Comparison of ENCODE assay signal across 1 cellular context in the genomic region with DNA sequence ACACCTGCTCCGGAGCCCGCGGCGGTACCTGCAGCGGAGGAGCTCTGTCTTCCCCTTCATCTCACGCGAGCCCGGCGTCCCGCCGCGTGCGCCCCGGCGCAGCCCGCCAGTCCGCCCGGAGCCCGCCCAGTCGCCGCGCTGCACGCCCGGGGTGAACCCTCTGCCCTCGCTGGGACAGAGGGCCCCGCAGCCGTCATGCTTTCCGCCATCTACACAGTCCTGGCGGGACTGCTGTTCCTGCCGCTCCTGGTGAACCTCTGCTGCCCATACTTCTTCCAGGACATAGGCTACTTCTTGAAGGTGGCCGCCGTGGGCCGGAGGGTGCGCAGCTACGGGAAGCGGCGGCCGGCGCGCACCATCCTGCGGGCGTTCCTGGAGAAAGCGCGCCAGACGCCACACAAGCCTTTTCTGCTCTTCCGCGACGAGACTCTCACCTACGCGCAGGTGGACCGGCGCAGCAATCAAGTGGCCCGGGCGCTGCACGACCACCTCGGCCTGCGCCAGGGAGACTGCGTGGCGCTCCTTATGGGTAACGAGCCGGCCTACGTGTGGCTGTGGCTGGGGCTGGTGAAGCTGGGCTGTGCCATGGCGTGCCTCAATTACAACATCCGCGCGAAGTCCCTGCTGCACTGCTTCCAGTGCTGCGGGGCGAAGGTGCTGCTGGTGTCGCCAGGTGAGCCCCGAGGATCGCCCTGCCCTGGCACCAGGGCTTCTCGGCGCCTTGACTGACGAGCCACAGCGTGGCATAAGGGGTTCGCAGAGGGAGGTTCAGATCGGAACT.
TF ChIP-seq lines count a peak whose summit lies in the region.

No MANE protein-coding gene starts in this region.

TF ChIP-seq in HepG2, 621 proteins besides CTCF, POLR2A, EP300 and RAD21 (continued from another document and continues in another):
- TF ChIP-seq TERF1 (CRISPR knock-in tag; IDR thresholded peaks at IDR 0.05): no peak
- TF ChIP-seq ATRX (CRISPR knock-in tag; IDR thresholded peaks at IDR 0.05; ENCODE audit: borderline replicate concordance): no peak
- TF ChIP-seq, protein P1, sequence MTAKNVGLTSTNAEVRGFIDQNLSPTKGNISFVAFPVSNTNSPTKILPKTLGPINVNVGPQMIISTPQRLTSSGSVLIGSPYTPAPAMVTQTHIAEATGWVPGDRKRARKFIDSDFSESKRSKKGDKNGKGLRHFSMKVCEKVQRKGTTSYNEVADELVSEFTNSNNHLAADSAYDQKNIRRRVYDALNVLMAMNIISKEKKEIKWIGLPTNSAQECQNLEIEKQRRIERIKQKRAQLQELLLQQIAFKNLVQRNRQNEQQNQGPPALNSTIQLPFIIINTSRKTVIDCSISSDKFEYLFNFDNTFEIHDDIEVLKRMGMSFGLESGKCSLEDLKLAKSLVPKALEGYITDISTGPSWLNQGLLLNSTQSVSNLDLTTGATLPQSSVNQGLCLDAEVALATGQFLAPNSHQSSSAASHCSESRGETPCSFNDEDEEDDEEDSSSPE (CRISPR knock-in tag; IDR thresholded peaks at IDR 0.05): peak; percentile 14; the same call in 1 of the 2 replicates
- TF ChIP-seq RBM22 (optimal IDR thresholded peaks at IDR 0.05; ENCODE audit: low read length): no peak
- TF ChIP-seq NR3C1 (CRISPR knock-in tag; IDR thresholded peaks at IDR 0.05): no peak
- no peak for TF ChIP-seq WIZ (CRISPR knock-in tag; IDR thresholded peaks at IDR 0.05)
- TF ChIP-seq ZNF274 (CRISPR knock-in tag; IDR thresholded peaks at IDR 0.05): peak; percentile 27; the same call in 1 of the 2 replicates
- TF ChIP-seq ZMYM4 (CRISPR knock-in tag; IDR thresholded peaks at IDR 0.05): no peak
- no peak for TF ChIP-seq TBP (CRISPR knock-in tag; IDR thresholded peaks at IDR 0.05)
- TF ChIP-seq MIER3 (CRISPR knock-in tag; IDR thresholded peaks at IDR 0.05; ENCODE audit: borderline replicate concordance): no peak
- no peak for TF ChIP-seq ZKSCAN8 (CRISPR knock-in tag; IDR thresholded peaks at IDR 0.05; ENCODE audit: borderline replicate concordance)
- 0 out of 2 replicates have a peak, but pooled peaks have one; percentile 19 for TF ChIP-seq ZNF691 (CRISPR knock-in tag; IDR thresholded peaks at IDR 0.05; ENCODE audit: borderline replicate concordance, low read depth)
- TF ChIP-seq ZNF232 (CRISPR knock-in tag; IDR thresholded peaks at IDR 0.05; ENCODE audit: borderline replicate concordance): 0 out of 2 replicates have a peak, but pooled peaks have one; percentile 60
- TF ChIP-seq SKI (IDR thresholded peaks at IDR 0.05; ENCODE audit: partially characterized antibody): peak; percentile 40
- TF ChIP-seq ELF3 (CRISPR knock-in tag; IDR thresholded peaks at IDR 0.05): 0 out of 2 replicates have a peak, but pooled peaks have one; percentile 11
- TF ChIP-seq, protein P2, sequence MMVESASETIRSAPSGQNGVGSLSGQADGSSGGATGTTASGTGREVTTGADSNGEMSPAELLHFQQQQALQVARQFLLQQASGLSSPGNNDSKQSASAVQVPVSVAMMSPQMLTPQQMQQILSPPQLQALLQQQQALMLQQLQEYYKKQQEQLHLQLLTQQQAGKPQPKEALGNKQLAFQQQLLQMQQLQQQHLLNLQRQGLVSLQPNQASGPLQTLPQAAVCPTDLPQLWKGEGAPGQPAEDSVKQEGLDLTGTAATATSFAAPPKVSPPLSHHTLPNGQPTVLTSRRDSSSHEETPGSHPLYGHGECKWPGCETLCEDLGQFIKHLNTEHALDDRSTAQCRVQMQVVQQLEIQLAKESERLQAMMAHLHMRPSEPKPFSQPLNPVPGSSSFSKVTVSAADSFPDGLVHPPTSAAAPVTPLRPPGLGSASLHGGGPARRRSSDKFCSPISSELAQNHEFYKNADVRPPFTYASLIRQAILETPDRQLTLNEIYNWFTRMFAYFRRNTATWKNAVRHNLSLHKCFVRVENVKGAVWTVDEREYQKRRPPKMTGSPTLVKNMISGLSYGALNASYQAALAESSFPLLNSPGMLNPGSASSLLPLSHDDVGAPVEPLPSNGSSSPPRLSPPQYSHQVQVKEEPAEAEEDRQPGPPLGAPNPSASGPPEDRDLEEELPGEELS (CRISPR knock-in tag; IDR thresholded peaks at IDR 0.05): no peak
- TF ChIP-seq ZZZ3 (CRISPR knock-in tag; IDR thresholded peaks at IDR 0.05; ENCODE audit: borderline replicate concordance): no peak
- TF ChIP-seq GFI1 (CRISPR knock-in tag; IDR thresholded peaks at IDR 0.05; ENCODE audit: borderline replicate concordance): no peak; the same call in 1 of the 2 replicates
- peak; percentile 73; the same call in 1 of the 2 replicates for TF ChIP-seq ZNF343 (CRISPR knock-in tag; IDR thresholded peaks at IDR 0.05)
- TF ChIP-seq MAF1 (CRISPR knock-in tag; IDR thresholded peaks at IDR 0.05; ENCODE audit: borderline replicate concordance): no peak
- no peak for TF ChIP-seq ATM (IDR thresholded peaks at IDR 0.05; ENCODE audit: borderline replicate concordance)
- TF ChIP-seq POLR2AphosphoS5 (IDR thresholded peaks at IDR 0.05; ENCODE audit: low read depth, low read length): no peak
- 0 out of 2 replicates have a peak, but pooled peaks have one; percentile 35 for TF ChIP-seq HOXA7 (CRISPR knock-in tag; IDR thresholded peaks at IDR 0.05)
- no peak for TF ChIP-seq ZNF678 (CRISPR knock-in tag; IDR thresholded peaks at IDR 0.05)
- TF ChIP-seq PHB2 (IDR thresholded peaks at IDR 0.05; ENCODE audit: partially characterized antibody): no peak
- no peak for TF ChIP-seq ZNF143 (CRISPR knock-in tag; IDR thresholded peaks at IDR 0.05)
- TF ChIP-seq NR2F1 (CRISPR knock-in tag; IDR thresholded peaks at IDR 0.05): no peak
- TF ChIP-seq, protein P3, sequence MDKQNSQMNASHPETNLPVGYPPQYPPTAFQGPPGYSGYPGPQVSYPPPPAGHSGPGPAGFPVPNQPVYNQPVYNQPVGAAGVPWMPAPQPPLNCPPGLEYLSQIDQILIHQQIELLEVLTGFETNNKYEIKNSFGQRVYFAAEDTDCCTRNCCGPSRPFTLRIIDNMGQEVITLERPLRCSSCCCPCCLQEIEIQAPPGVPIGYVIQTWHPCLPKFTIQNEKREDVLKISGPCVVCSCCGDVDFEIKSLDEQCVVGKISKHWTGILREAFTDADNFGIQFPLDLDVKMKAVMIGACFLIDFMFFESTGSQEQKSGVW (CRISPR knock-in tag; IDR thresholded peaks at IDR 0.05; ENCODE audit: borderline replicate concordance): no peak
- no peak for TF ChIP-seq ARNT (IDR thresholded peaks at IDR 0.05)
- no peak for TF ChIP-seq ZNF503 (CRISPR knock-in tag; IDR thresholded peaks at IDR 0.05)
- peak; percentile 71 for TF ChIP-seq ZNF563 (CRISPR knock-in tag; IDR thresholded peaks at IDR 0.05)
- TF ChIP-seq ZNF276 (CRISPR knock-in tag; IDR thresholded peaks at IDR 0.05; ENCODE audit: low read depth): peak; percentile 39; the same call in 1 of the 2 replicates
- no peak for TF ChIP-seq ZNF468 (CRISPR knock-in tag; IDR thresholded peaks at IDR 0.05)
- peak; percentile 18; the same call in 1 of the 2 replicates for TF ChIP-seq ZNF724P (CRISPR knock-in tag; IDR thresholded peaks at IDR 0.05; ENCODE audit: borderline replicate concordance)
- TF ChIP-seq ELF4 (CRISPR knock-in tag; IDR thresholded peaks at IDR 0.05; ENCODE audit: borderline replicate concordance): no peak
- no peak for TF ChIP-seq ZNF615 (CRISPR knock-in tag; IDR thresholded peaks at IDR 0.05; ENCODE audit: borderline replicate concordance)
- TF ChIP-seq, protein P4, sequence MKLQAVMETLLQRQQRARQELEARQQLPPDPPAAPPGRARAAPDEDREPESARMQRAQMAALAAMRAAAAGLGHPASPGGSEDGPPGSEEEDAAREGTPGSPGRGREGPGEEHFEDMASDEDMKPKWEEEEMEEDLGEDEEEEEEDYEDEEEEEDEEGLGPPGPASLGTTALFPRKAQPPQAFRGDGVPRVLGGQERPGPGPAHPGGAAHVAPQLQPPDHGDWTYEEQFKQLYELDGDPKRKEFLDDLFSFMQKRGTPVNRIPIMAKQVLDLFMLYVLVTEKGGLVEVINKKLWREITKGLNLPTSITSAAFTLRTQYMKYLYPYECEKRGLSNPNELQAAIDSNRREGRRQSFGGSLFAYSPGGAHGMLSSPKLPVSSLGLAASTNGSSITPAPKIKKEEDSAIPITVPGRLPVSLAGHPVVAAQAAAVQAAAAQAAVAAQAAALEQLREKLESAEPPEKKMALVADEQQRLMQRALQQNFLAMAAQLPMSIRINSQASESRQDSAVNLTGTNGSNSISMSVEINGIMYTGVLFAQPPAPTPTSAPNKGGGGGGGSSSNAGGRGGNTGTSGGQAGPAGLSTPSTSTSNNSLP (IDR thresholded peaks at IDR 0.05; ENCODE audit: low read depth, low read length): no peak
- TF ChIP-seq ZFY (CRISPR knock-in tag; IDR thresholded peaks at IDR 0.05): peak; percentile 75
- peak; percentile 35; the same call in 1 of the 2 replicates for TF ChIP-seq HES4 (CRISPR knock-in tag; IDR thresholded peaks at IDR 0.05; ENCODE audit: borderline replicate concordance)
- TF ChIP-seq ZNF335 (CRISPR knock-in tag; IDR thresholded peaks at IDR 0.05): no peak
- TF ChIP-seq CREB3 (CRISPR knock-in tag; IDR thresholded peaks at IDR 0.05): no peak
- TF ChIP-seq DR1 (CRISPR knock-in tag; IDR thresholded peaks at IDR 0.05): peak; percentile 15; the same call in 1 of the 2 replicates
